12 cellular contexts compared by ENCODE assay signal in genomic region chr1:72568113-72568512, GRCh38.
A peak's percentile ranks its signal among the peaks of the same experiment; 100 is the strongest.
DNase-seq lines count a peak whose midpoint lies in the region; ATAC-seq and TF ChIP-seq lines count a peak whose summit lies in the region.
"Had no signal": no experiment of that assay in that cellular context is flagged by ENCODE, and none has a peak within 500 bp of the region (broad histone marks: within the 10 kb centered on the region; RNA-seq: fewer than 3 reads in every experiment).

No MANE protein-coding gene starts in this region.

- intact Hi-C loops in esophagus squamous epithelium (cut with DNase I): no loop called here

- ATAC-seq in GM19023 (IDR thresholded peaks at IDR 0.05; ENCODE audit: unreplicated experiment) (peak; percentile 48), HG02884 (IDR thresholded peaks at IDR 0.05; ENCODE audit: unreplicated experiment) (peak; percentile 81), GM19397 (IDR thresholded peaks at IDR 0.05; ENCODE audit: unreplicated experiment) (no peak)

- 20 to 73% methylated on average over 1 of the region's 1 CpG for WGBS in esophagus squamous epithelium, 2 donors
- 20% methylated on average over 1 of the region's 1 CpG for WGBS in smooth muscle cell (ENCODE audit: low lambda C conversion rate)

- H4K20me1 ChIP-seq in KMS-11 (ENCODE audit: insufficient read depth): no peaks in the 10 kb centered on the region
- no peaks in the 10 kb centered on the region for H4K20me1 ChIP-seq in smooth muscle cell (ENCODE audit: low read depth)

- no peak for TF ChIP-seq CTCF in KMS-11 (conservative IDR thresholded peaks at IDR 0.05; ENCODE audit: low read depth, low read length)
- TF ChIP-seq CTCF in esophagus squamous epithelium (IDR thresholded peaks at IDR 0.05): no peak
- no peak for TF ChIP-seq CTCF in smooth muscle cell (IDR thresholded peaks at IDR 0.05; ENCODE audit: borderline replicate concordance, insufficient read depth, poor library complexity, severe bottlenecking)

- H3K27me3 ChIP-seq in KMS-11 (ENCODE audit: insufficient read depth, low read depth) (no peaks in the 10 kb centered on the region), esophagus squamous epithelium (no peaks in the 10 kb centered on the region), smooth muscle cell (ENCODE audit: low read depth) (no peaks in the 10 kb centered on the region)

- no peak for TF ChIP-seq POLR2A in esophagus squamous epithelium (IDR thresholded peaks at IDR 0.05)

- H3K9ac ChIP-seq in KMS-11 (no peak overlapping the region), smooth muscle cell (ENCODE audit: low read depth) (no peak overlapping the region)

- H3K9me3 ChIP-seq in esophagus squamous epithelium (no peaks in the 10 kb centered on the region), smooth muscle cell (replicated peaks; ENCODE audit: low read depth) (no peaks in the 10 kb centered on the region)

- H2AFZ ChIP-seq in KMS-11 (ENCODE audit: low read depth): no peak overlapping the region
- no peak overlapping the region for H2AFZ ChIP-seq in smooth muscle cell (ENCODE audit: low read depth)

- H3K36me3 ChIP-seq in KMS-11 (ENCODE audit: insufficient read depth) (no peaks in the 10 kb centered on the region), esophagus squamous epithelium (no peaks in the 10 kb centered on the region), smooth muscle cell (ENCODE audit: low read depth) (no peaks in the 10 kb centered on the region)

- DNase-seq in DMS79 treated with DMSO at 0.1 percent for 48 hours (lab: John Stamatoyannopoulos, UW) (peak; percentile 46), esophagus squamous epithelium (lab: John Stamatoyannopoulos, UW) (no peak), MV-4-11 (lab: John Stamatoyannopoulos, UW) (no peak), smooth muscle cell (lab: John Stamatoyannopoulos, UW; ENCODE audit: unreplicated experiment) (no peak)
- DNase-seq: activated CD4-positive, alpha-beta T cell treated with anti-CD3 and anti-CD28 coated beads, Interleukin-2, amount 10 ng/mL, durations not matched to agents 7 days and 5 days; NCI-H1417; nephron progenitor cell had no signal

- no peak overlapping the region for H3K4me3 ChIP-seq in KMS-11 (IDR thresholded peaks at IDR 0.05; ENCODE audit: insufficient read depth, low read depth, low read length)
- no peak overlapping the region for H3K4me3 ChIP-seq in esophagus squamous epithelium
- H3K4me3 ChIP-seq in smooth muscle cell: no peak overlapping the region
- H3K4me3 ChIP-seq: SK-N-MC had no signal

- no peaks in the 10 kb centered on the region for H3K79me2 ChIP-seq in KMS-11 (ENCODE audit: insufficient read depth, low read depth)
- H3K79me2 ChIP-seq in smooth muscle cell (ENCODE audit: low read depth): no peaks in the 10 kb centered on the region

- H3K4me1 ChIP-seq in KMS-11 (ENCODE audit: low read depth, poor library complexity, severe bottlenecking) (peaks cover 49% of the 10 kb centered on the region), esophagus squamous epithelium (no peaks in the 10 kb centered on the region), smooth muscle cell (ENCODE audit: low read depth) (peaks cover 5% of the 10 kb centered on the region)

- H3F3A ChIP-seq in smooth muscle cell (ENCODE audit: low read depth): no peaks in the 10 kb centered on the region

- H3K4me2 ChIP-seq in KMS-11: peak overlapping the region; percentile 48; the same call in 1 of the 2 replicates
- no peak overlapping the region for H3K4me2 ChIP-seq in smooth muscle cell

- H3K27ac ChIP-seq in KMS-11 (peak overlapping the region; percentile 39; the same call in 1 of the 2 replicates), esophagus squamous epithelium (no peak overlapping the region), smooth muscle cell (ENCODE audit: low read depth) (no peak overlapping the region)
- H3K27ac ChIP-seq: SK-N-MC had no signal
